30 cellular contexts compared by ENCODE assay signal in genomic region chr6:107622269-107622668, GRCh38.
"Had no signal": no experiment of that assay in that cellular context is flagged by ENCODE, and none has a peak within 500 bp of the region (broad histone marks: within the 10 kb centered on the region; RNA-seq: fewer than 3 reads in every experiment).

No MANE protein-coding gene starts in this region.

- H3K27me3 Mint-ChIP-seq: activated B cell treated with CpG ODN at 0.5 μM for 24 hours; activated CD4-positive, alpha-beta memory T cell treated with anti-CD3 and anti-CD28 coated beads for 36 hours; activated naive CD8-positive, alpha-beta T cell; activated naive CD8-positive, alpha-beta T cell treated with anti-CD3 and anti-CD28 coated beads, Interleukin-2, amount 50 U/mL, for 24 hours; brain had no signal

- H3K36me3 ChIP-seq: SJCRH30 had no signal

- H3K27ac Mint-ChIP-seq: activated B cell treated with CpG ODN at 0.5 μM for 24 hours; activated CD4-positive, alpha-beta memory T cell treated with anti-CD3 and anti-CD28 coated beads for 36 hours; activated CD8-positive, alpha-beta memory T cell treated with anti-CD3 and anti-CD28 coated beads, Interleukin-2, amount 10 ng/mL, durations not matched to agents 7 days and 5 days; activated naive CD4-positive, alpha-beta T cell treated with anti-CD3 and anti-CD28 coated beads, Interleukin-2, amount 10 ng/mL, durations not matched to agents 7 days and 5 days; activated naive CD8-positive, alpha-beta T cell; activated naive CD8-positive, alpha-beta T cell treated with anti-CD3 and anti-CD28 coated beads, Interleukin-2, amount 50 U/mL, for 24 hours had no signal

- ATAC-seq: activated CD8-positive, alpha-beta memory T cell treated with anti-CD3 and anti-CD28 coated beads, Interleukin-2, amount 10 ng/mL, durations not matched to agents 7 days and 5 days; activated naive CD8-positive, alpha-beta T cell treated with anti-CD3 and anti-CD28 coated beads, Interleukin-2, amount 50 U/mL, for 24 hours; Panc1 had no signal

- H3K4me3 ChIP-seq: SJCRH30, SK-N-MC had no signal

- H3K27me3 ChIP-seq: SJCRH30 had no signal

- H3K9me3 ChIP-seq: SJCRH30 had no signal

- H3K36me3 Mint-ChIP-seq: activated CD4-positive, alpha-beta memory T cell treated with anti-CD3 and anti-CD28 coated beads for 36 hours; activated naive CD4-positive, alpha-beta T cell treated with anti-CD3 and anti-CD28 coated beads, Interleukin-2, amount 10 ng/mL, durations not matched to agents 7 days and 5 days; activated naive CD8-positive, alpha-beta T cell had no signal

- H3K4me3 Mint-ChIP-seq: activated B cell treated with CpG ODN at 0.5 μM for 24 hours; activated CD4-positive, alpha-beta memory T cell treated with anti-CD3 and anti-CD28 coated beads for 36 hours; activated CD8-positive, alpha-beta memory T cell treated with anti-CD3 and anti-CD28 coated beads, Interleukin-2, amount 10 ng/mL, durations not matched to agents 7 days and 5 days; activated naive CD4-positive, alpha-beta T cell treated with anti-CD3 and anti-CD28 coated beads, Interleukin-2, amount 10 ng/mL, durations not matched to agents 7 days and 5 days; activated naive CD8-positive, alpha-beta T cell; activated naive CD8-positive, alpha-beta T cell treated with anti-CD3 and anti-CD28 coated beads, Interleukin-2, amount 50 U/mL, for 24 hours; brain had no signal

- H3K9ac ChIP-seq: KMS-11 had no signal

- H3K9me3 Mint-ChIP-seq: activated B cell treated with CpG ODN at 0.5 μM for 24 hours; activated CD4-positive, alpha-beta memory T cell treated with anti-CD3 and anti-CD28 coated beads for 36 hours; activated naive CD4-positive, alpha-beta T cell treated with anti-CD3 and anti-CD28 coated beads, Interleukin-2, amount 10 ng/mL, durations not matched to agents 7 days and 5 days; activated naive CD8-positive, alpha-beta T cell treated with anti-CD3 and anti-CD28 coated beads, Interleukin-2, amount 50 U/mL, for 24 hours; brain had no signal

- H3K27ac ChIP-seq: KMS-11, SJCRH30, SK-N-MC had no signal

- DNase-seq: activated B cell treated with CpG ODN at 0.5 μM for 24 hours; activated CD4-positive, alpha-beta memory T cell treated with anti-CD3 and anti-CD28 coated beads for 36 hours; activated CD4-positive, alpha-beta T cell treated with anti-CD3 and anti-CD28 coated beads for 4 hours; activated CD4-positive, alpha-beta T cell treated with anti-CD3 and anti-CD28 coated beads, Interleukin-2, amount 50 U/mL, for 1 hour; activated CD4-positive, CD25-positive, alpha-beta regulatory T cell treated with anti-CD3 and anti-CD28 coated beads, Interleukin-2, amount 50 U/mL, for 72 hours; activated CD8-positive, alpha-beta memory T cell treated with anti-CD3 and anti-CD28 coated beads for 24 hours; activated CD8-positive, alpha-beta memory T cell treated with anti-CD3 and anti-CD28 coated beads, Interleukin-2, amount 10 ng/mL, durations not matched to agents 7 days and 5 days; activated CD8-positive, alpha-beta memory T cell treated with anti-CD3 and anti-CD28 coated beads, Interleukin-2, amount 50 U/mL, for 48 hours; activated effector memory CD4-positive, alpha-beta T cell treated with Interleukin-2 at 50 U/mL for 16 hours; activated naive CD4-positive, alpha-beta T cell treated with anti-CD3 and anti-CD28 coated beads, Interleukin-2, amount 10 ng/mL, durations not matched to agents 7 days and 5 days; activated naive CD8-positive, alpha-beta T cell treated with anti-CD3 and anti-CD28 coated beads, Interleukin-2, amount 50 U/mL, for 24 hours; activated T-cell treated with anti-CD3 and anti-CD28 coated beads, Interleukin-2, amount 50 U/mL, for 48 hours; anterior cingulate cortex; caudate nucleus; cerebellar nuclear complex; NCI-H1105; NCI-H1417 treated with DMSO at 0.1 percent for 48 hours; NCI-H187 treated with DMSO at 0.1 percent for 48 hours; NCI-H2081 treated with DMSO at 0.1 percent for 48 hours; NCI-H226; NCI-H446 treated with DMSO at 0.1 percent for 48 hours; NCI-H524; SHP77; SJCRH30; T1000 had no signal

- H3K4me2 ChIP-seq: KMS-11 had no signal
